In the genomic region with DNA sequence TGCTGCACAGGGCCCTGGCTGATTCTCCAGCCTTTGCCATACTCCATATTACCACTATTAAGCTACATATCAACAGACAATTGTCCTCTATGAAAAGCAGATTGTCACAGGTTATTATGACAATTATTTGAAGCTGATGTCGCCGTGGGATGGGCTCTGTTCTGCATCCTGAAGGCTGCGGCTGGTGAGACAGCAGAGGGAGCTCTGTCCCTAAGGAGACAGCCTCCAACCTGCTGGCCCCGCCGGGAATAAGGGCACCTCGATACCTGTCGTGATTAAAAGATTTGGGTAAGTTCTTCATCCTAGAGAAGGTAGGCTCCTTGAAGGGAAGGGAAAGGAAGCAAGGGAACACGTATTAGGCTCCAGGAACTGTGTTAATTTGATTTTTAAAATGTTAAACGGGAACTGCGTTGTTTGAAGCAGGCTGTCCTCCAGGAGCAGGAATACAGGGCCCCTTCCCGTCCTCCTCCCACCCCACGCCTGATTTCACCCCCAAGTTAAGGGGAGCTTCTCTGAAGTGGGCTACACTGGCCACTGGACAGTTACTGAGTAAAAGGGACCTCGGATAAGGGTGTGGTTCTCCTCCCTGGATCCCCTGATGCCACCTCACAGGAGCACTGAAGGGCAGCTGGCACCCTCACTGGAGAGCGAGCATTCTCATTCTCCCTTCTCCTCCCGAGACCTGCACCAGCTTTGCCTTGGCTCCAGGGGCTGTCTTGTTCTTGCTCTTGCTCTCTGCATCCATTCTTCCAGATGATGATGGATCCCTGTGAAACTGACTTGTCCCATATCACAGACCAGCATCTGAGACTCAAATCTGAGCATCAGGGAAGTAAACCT, we compare ENCODE assay signal across 9 cellular contexts. TPM values are rescaled to one million over a fixed set of nuclear protein-coding genes. Genes with fewer than 3 reads are reported as not detected.
DNase-seq lines count a peak whose midpoint lies in the region; ATAC-seq, FAIRE-seq and TF ChIP-seq lines count a peak whose summit lies in the region.
"Had no signal": no experiment of that assay in that cellular context is flagged by ENCODE, and none has a peak within 500 bp of the region (broad histone marks: within the 10 kb centered on the region; RNA-seq: fewer than 3 reads in every experiment).

No MANE protein-coding gene starts in this region.

- H3K36me3 Mint-ChIP-seq in brain = peaks cover 3% of the 10 kb centered on the region

- FAIRE-seq in A204.1 (lab: Jason Lieb, UNC) (peak; percentile 74), RCC 7860 (lab: Jason Lieb, UNC) (no peak)
- FAIRE-seq: colon had no signal

- no peaks in the 10 kb centered on the region for H3K36me3 ChIP-seq in kidney epithelial cell (ENCODE audit: control insufficient read depth, insufficient read depth, low read length)

- ATAC-seq in GM21717 (IDR thresholded peaks at IDR 0.05; ENCODE audit: unreplicated experiment) = no peak

- no peak overlapping the region for H3K4me3 ChIP-seq in kidney epithelial cell (ENCODE audit: low read depth, low read length)

- POLR2A ChIA-PET in GM10248 (lab: Yijun Ruan, JAX) = no interaction called here

- H3K27ac Mint-ChIP-seq in brain = no peak overlapping the region

- no peaks in the 10 kb centered on the region for H3K27me3 ChIP-seq in kidney epithelial cell (ENCODE audit: control insufficient read depth, insufficient read depth, low read length)

- CTCF ChIA-PET in GM10248 (lab: Yijun Ruan, JAX) = interaction anchor here (0.7 to 1.7 kb wide), 11 partner anchors 8 to 734 kb away, joined by 3 to 7 read pairs (median 4); no protein-coding TSS in a partner anchor

- H3K9me3 Mint-ChIP-seq in brain = peaks cover 4 to 19% (median 10%) of the 10 kb centered on the region in 5 experiments

- DNase-seq in GM10248 (ENCODE audit: extremely low spot score) (peak; percentile 40), RCC 7860 (ENCODE audit: low spot score) (peak; percentile 13), kidney epithelial cell (ENCODE audit: low read depth) (no peak), NK-92 (lab: John Stamatoyannopoulos, UW; ENCODE audit: unreplicated experiment) (no peak)
- DNase-seq in stimulated activated CD4-positive, alpha-beta T cell treated with anti-CD3 and anti-CD28 coated beads, Interleukin-4, amount 100 ng/mL, for 4 hours = peak; percentile 22 to 27

- H3K4me1 Mint-ChIP-seq in brain = peaks cover 9% of the 10 kb centered on the region

- H3K4me3 Mint-ChIP-seq in brain = peak overlapping the region; percentile 9 to 72 (median 58)

- H3K27me3 Mint-ChIP-seq in brain = peaks cover 5% of the 10 kb centered on the region

- TF ChIP-seq CTCF in GM10248 (IDR thresholded peaks at IDR 0.05; ENCODE audit: control extremely low read depth, extremely low read depth, low read depth, missing control alignments) (peak; percentile 66), brain (conservative IDR thresholded peaks at IDR 0.05) (peak; percentile 64 to 67), kidney epithelial cell (IDR thresholded peaks at IDR 0.05; ENCODE audit: insufficient read depth, low read length, poor library complexity, severe bottlenecking) (peak; percentile 91)

RNA-seq across cellular contexts. Expression of gene TIAL1, which starts 11.8 kb away (rescaled TPM):
- polyA plus RNA-seq in brain (ENCODE audit: insufficient read depth, low read depth, low replicate concordance) = 47.2 TPM
- 43.0 and 49.0 TPM in 2 replicates for total RNA-seq in kidney epithelial cell

RNA-seq across cellular contexts. Expression of gene BAG3, which starts 42.6 kb away (rescaled TPM):
- polyA plus RNA-seq in brain (ENCODE audit: insufficient read depth, low read depth, low replicate concordance) = 20.6 TPM
- 30.3 and 43.5 TPM in 2 replicates for total RNA-seq in kidney epithelial cell

Comparison
In these comparisons a context has a peak if more than half of its experiments do, and no peak if none do; other contexts are left out.
1. DNase-seq: peak in GM10248 (single experiment), RCC 7860 (single experiment) and stimulated activated CD4-positive, alpha-beta T cell treated with anti-CD3 and anti-CD28 coated beads, Interleukin-4, amount 100 ng/mL, for 4 hours (2 of 2); none in kidney epithelial cell (single experiment) and NK-92 (single experiment).
2. Peak in every context shown above with its lines, with median percentiles within 50 percentile points of each other: CTCF ChIP-seq.